In genomic region chr4:188015025-188015778, GRCh38 we compare ENCODE assay signal across 18 cellular contexts. TPM values are rescaled to one million over a fixed set of nuclear protein-coding genes. Genes with fewer than 3 reads are reported as not detected.
DNase-seq lines count a peak whose midpoint lies in the region; ATAC-seq, FAIRE-seq and TF ChIP-seq lines count a peak whose summit lies in the region.
"Had no signal": no experiment of that assay in that cellular context is flagged by ENCODE, and none has a peak within 500 bp of the region (broad histone marks: within the 10 kb centered on the region; RNA-seq: fewer than 3 reads in every experiment).

No MANE protein-coding gene starts in this region.

- no peak overlapping the region for H3K56ac ChIP-seq in H1 (replicated peaks; ENCODE audit: insufficient read length, low read depth, low read length)

- H2BK15ac ChIP-seq in H1 (ENCODE audit: low read length): no peak overlapping the region

- H3K18ac ChIP-seq in H1 (ENCODE audit: extremely low read depth, low read length): no peak overlapping the region

- DNase-seq in HTR-8/SVneo (ENCODE audit: insufficient read length, low spot score): peak; percentile 48
- no peak for DNase-seq in H1 (ENCODE audit: low read depth in 1 of 2, low spot score in 2 of 2)
- DNase-seq in lower lobe of right lung: no peak
- no peak for DNase-seq in amniotic stem cell (lab: John Stamatoyannopoulos, UW)
- DNase-seq in DMS114 treated with DMSO at 0.1 percent for 48 hours (lab: John Stamatoyannopoulos, UW; ENCODE audit: unreplicated experiment): no peak
- no peak for DNase-seq in gastrocnemius medialis
- no peak for DNase-seq in central memory CD4-positive, alpha-beta T cell
- DNase-seq: activated CD4-positive, CD25-positive, alpha-beta regulatory T cell treated with anti-CD3 and anti-CD28 coated beads, Interleukin-2, amount 50 U/mL, for 72 hours; activated CD8-positive, alpha-beta memory T cell treated with anti-CD3 and anti-CD28 coated beads, Interleukin-2, amount 10 ng/mL, durations not matched to agents 7 days and 5 days; activated effector memory CD4-positive, alpha-beta T cell treated with anti-CD3 and anti-CD28 coated beads, Interleukin-2, amount 50 U/mL, for 16 hours; colonic mucosa; NCI-H146; SIG-M5; stimulated activated CD4-positive, alpha-beta T cell treated with anti-CD3 and anti-CD28 coated beads, Interleukin-4, amount 100 ng/mL, for 4 hours had no signal

- no peak overlapping the region; a peak in 1 of 7 replicates for H3K9ac ChIP-seq in H1 (replicated peaks in 1 of 4; ENCODE audit: extremely low read depth in 1 of 4, low read depth in 3 of 4, low read length in 3 of 4)

- H3K4me3 ChIP-seq in H1 (ENCODE audit: extremely low read depth in 1 of 4, insufficient read depth in 2 of 4, low read depth in 3 of 4, low read length in 4 of 4): no peak overlapping the region
- no peak overlapping the region for H3K4me3 ChIP-seq in lower lobe of right lung
- H3K4me3 ChIP-seq in gastrocnemius medialis: no peak overlapping the region
- H3K4me3 ChIP-seq: colonic mucosa had no signal

- H3K27me3 ChIP-seq in H1 (replicated peaks in 1 of 4; ENCODE audit: control insufficient read depth in 3 of 4, extremely low read depth in 1 of 4, insufficient read depth in 3 of 4, low read length in 3 of 4): no peaks in the 10 kb centered on the region
- H3K27me3 ChIP-seq in lower lobe of right lung (ENCODE audit: low read depth): no peaks in the 10 kb centered on the region
- H3K27me3 ChIP-seq in gastrocnemius medialis: no peaks in the 10 kb centered on the region
- H3K27me3 ChIP-seq: colonic mucosa had no signal

- no peaks in the 10 kb centered on the region for H3K79me1 ChIP-seq in H1 (ENCODE audit: low read depth, low read length)

- no peak for TF ChIP-seq CTCF in H1 (IDR thresholded peaks at IDR 0.05; ENCODE audit: control extremely low read depth in 1 of 3, insufficient read depth in 1 of 3, low read depth in 1 of 3, low read length in 3 of 3)
- TF ChIP-seq CTCF in lower lobe of right lung (IDR thresholded peaks at IDR 0.05): no peak
- TF ChIP-seq CTCF in gastrocnemius medialis (IDR thresholded peaks at IDR 0.05 in 4 of 5, conservative IDR thresholded peaks at IDR 0.05 in 1 of 5): no peak

- intact Hi-C loops in lower lobe of right lung (cut with DNase I): no loop called here
- intact Hi-C loops in gastrocnemius medialis (cut with DNase I; ENCODE audit: low total_unique reads): no loop called here

- CTCF ChIA-PET in H1 (lab: Charles Lee; ENCODE audit: partially characterized antibody): no interaction called here

- FAIRE-seq in HTR-8/SVneo (lab: Jason Lieb, UNC): no peak
- FAIRE-seq in H1 (lab: Jason Lieb, UNC): no peak
- FAIRE-seq: astrocyte had no signal

- TF ChIP-seq EP300 in H1 (IDR thresholded peaks at IDR 0.05; ENCODE audit: borderline replicate concordance in 1 of 2, low read depth in 2 of 2, low read length in 2 of 2): no peak

- H2AFZ ChIP-seq in H1 (ENCODE audit: low read length): no peak overlapping the region

- in situ Hi-C loops in gastrocnemius medialis (cut with MboI; ENCODE audit: low sequenced_read_pairs in 4 of 4): no loop called here

- H3K23ac ChIP-seq in H1 (ENCODE audit: insufficient read length): no peak overlapping the region

- H3K79me2 ChIP-seq in H1 (ENCODE audit: control insufficient read depth in 1 of 2, insufficient read depth in 2 of 2, low read length in 2 of 2): no peaks in the 10 kb centered on the region

- H3K36me3 ChIP-seq in H1 (ENCODE audit: control insufficient read depth in 2 of 4, insufficient read depth in 4 of 4, low read length in 3 of 4) (peaks cover 0 to 5% (median 0%) of the 10 kb centered on the region in 4 experiments; a peak in 2 of 8 replicates), lower lobe of right lung (no peaks in the 10 kb centered on the region), gastrocnemius medialis (no peaks in the 10 kb centered on the region)
- H3K36me3 ChIP-seq: colonic mucosa had no signal

- no peak; a peak in 1 of 4 replicates for TF ChIP-seq RAD21 in H1 (IDR thresholded peaks at IDR 0.05 in 1 of 2, conservative IDR thresholded peaks at IDR 0.05 in 1 of 2; ENCODE audit: low read depth in 2 of 2, low read length in 2 of 2)

- no peak overlapping the region for H4K5ac ChIP-seq in H1 (ENCODE audit: insufficient read length, low read depth, low read length)

- H2BK120ac ChIP-seq in H1 (replicated peaks; ENCODE audit: low read depth, low read length): no peak overlapping the region

- H2BK5ac ChIP-seq in H1 (ENCODE audit: low read depth, low read length): no peak overlapping the region

- POLR2A ChIA-PET in H1 (lab: Charles Lee; ENCODE audit: partially characterized antibody): interaction anchor here (1.3 to 14.3 kb wide), 3 partner anchors 15 to 34 kb away, joined by 3 to 228 read pairs (median 13); partner anchors contain the start of gene ZFP42

- H3K4me1 ChIP-seq in H1 (replicated peaks in 1 of 4; ENCODE audit: control insufficient read depth in 3 of 4, insufficient read depth in 4 of 4, low read length in 3 of 4) (peaks cover 0 to 10% (median 3%) of the 10 kb centered on the region in 4 experiments; a peak in 5 of 7 replicates), lower lobe of right lung (no peaks in the 10 kb centered on the region), gastrocnemius medialis (no peaks in the 10 kb centered on the region)
- H3K4me1 ChIP-seq: colonic mucosa had no signal

- no peaks in the 10 kb centered on the region for H3K9me3 ChIP-seq in H1 (ENCODE audit: insufficient read depth in 2 of 2, low read depth in 1 of 2, low read length in 1 of 2)
- no peaks in the 10 kb centered on the region for H3K9me3 ChIP-seq in lower lobe of right lung
- H3K9me3 ChIP-seq in gastrocnemius medialis: no peaks in the 10 kb centered on the region
- H3K9me3 ChIP-seq: colonic mucosa had no signal

- H2BK12ac ChIP-seq in H1 (ENCODE audit: low read depth, low read length): no peak overlapping the region

- H2AK5ac ChIP-seq in H1 (ENCODE audit: low read depth, low read length): no peak overlapping the region

- H3K27ac ChIP-seq in H1 (ENCODE audit: low read depth, low read length): no peak overlapping the region
- H3K27ac ChIP-seq in lower lobe of right lung: no peak overlapping the region
- H3K27ac ChIP-seq in gastrocnemius medialis: no peak overlapping the region
- H3K27ac ChIP-seq: C4-2B, colonic mucosa had no signal

- H3K4ac ChIP-seq in H1 (replicated peaks; ENCODE audit: insufficient read length, low read depth, low read length): no peak overlapping the region

- H4K91ac ChIP-seq in H1 (replicated peaks; ENCODE audit: insufficient read length, low read length): no peak overlapping the region

- peaks cover 0 to 2% of the 10 kb centered on the region in 2 experiments for H4K20me1 ChIP-seq in H1 (replicated peaks in 1 of 2; ENCODE audit: control insufficient read depth in 1 of 2, insufficient read depth in 2 of 2, low read length in 2 of 2)

- H3K23me2 ChIP-seq in H1 (ENCODE audit: low read depth, low read length): no peaks in the 10 kb centered on the region

- WGBS in H1 (ENCODE audit: extremely low coverage in 1 of 2, insufficient coverage in 1 of 2, insufficient read length in 1 of 2, insufficient replicate concordance in 2 of 2, low coverage in 1 of 2, low lambda C conversion rate in 2 of 2, missing lambda C conversion rate in 1 of 2), 2 experiments: 67% methylated on average over 11 of the region's 11 CpGs; no CpG with 5 or more reads in 1 of the 2 experiments

- no peak overlapping the region for H4K8ac ChIP-seq in H1 (ENCODE audit: extremely low read depth, insufficient read depth, low read length)

- H3K14ac ChIP-seq in H1 (ENCODE audit: insufficient read length): no peak overlapping the region

- peak; percentile 42 to 45 for ATAC-seq in lower lobe of right lung
- ATAC-seq in gastrocnemius medialis: no peak
- ATAC-seq: activated CD8-positive, alpha-beta memory T cell treated with anti-CD3 and anti-CD28 coated beads, Interleukin-2, amount 10 ng/mL, durations not matched to agents 7 days and 5 days had no signal

- TF ChIP-seq POLR2A in H1 (IDR thresholded peaks at IDR 0.05; ENCODE audit: control extremely low read depth in 1 of 2, low read depth in 2 of 2, low read length in 2 of 2) (peak in 1 of 2 experiments; percentile 50; a peak in 1 of 3 replicates), gastrocnemius medialis (IDR thresholded peaks at IDR 0.05) (no peak)

- no peak overlapping the region for H2BK20ac ChIP-seq in H1 (ENCODE audit: low read length)

- no peak overlapping the region for H3K4me2 ChIP-seq in H1 (ENCODE audit: insufficient read depth in 1 of 2, low read depth in 2 of 2, low read length in 2 of 2)

TF ChIP-seq in H1, 55 proteins besides CTCF, POLR2A, EP300 and RAD21:
- peak; percentile 86 for TF ChIP-seq TEAD4 (IDR thresholded peaks at IDR 0.05; ENCODE audit: low read depth, low read length)
- no peak for TF ChIP-seq ATF3 (IDR thresholded peaks at IDR 0.05; ENCODE audit: insufficient read depth, low read depth, low read length)

RNA-seq across cellular contexts. Expression of gene ZFP42, which starts 19.6 kb away (rescaled TPM):
- 187 and 188 TPM in 2 replicates for total RNA-seq in H1 (2021; fragmentation: NEBNext Ultra II Directional; extraction: Animal tissue kit (Norgen Biotek cat#: 25700))
- polyA plus RNA-seq in H1 (2011; rRNA removed): 69.3 and 69.4 TPM in 2 replicates
- 85.3 TPM for polyA plus RNA-seq in H1 (2011; cell fraction: cytosol; rRNA removed)
- polyA plus RNA-seq in H1 (2011; cell fraction: nucleus; rRNA removed): 48.7 TPM
- polyA plus RNA-seq in H1 (2012, experiment 1 of 2): 93.3 to 158 TPM (median 108 TPM) in 4 replicates
- 103 TPM for polyA plus RNA-seq in H1 (2012, experiment 2 of 2)
- polyA plus RNA-seq in H1 (2013, experiment 1 of 2): 98.0 TPM
- polyA plus RNA-seq in H1 (2013, experiment 2 of 2): 95.8 TPM
- 105 and 115 TPM in 2 replicates for polyA minus RNA-seq in H1 (2011; rRNA and poly(A)+ RNA removed)
- 101 TPM for polyA minus RNA-seq in H1 (2011; cell fraction: cytosol; rRNA and poly(A)+ RNA removed)
- polyA minus RNA-seq in H1 (2011; cell fraction: nucleus; rRNA and poly(A)+ RNA removed): 49.8 TPM
- total RNA-seq in lower lobe of right lung: not detected
- total RNA-seq in gastrocnemius medialis: not detected
- total RNA-seq: activated CD8-positive, alpha-beta memory T cell treated with anti-CD3 and anti-CD28 coated beads, Interleukin-2, amount 10 ng/mL, durations not matched to agents 7 days and 5 days; LHCN-M2; temporal lobe had no signal

Comparison
In these comparisons a context has a peak if more than half of its experiments do, and no peak if none do; other contexts are left out.
1. ATAC-seq: peak in lower lobe of right lung (2 of 2); none in gastrocnemius medialis (0 of 2).
2. RNA of gene ZFP42, which starts 19.6 kb away (total RNA-seq): 187 to 188 TPM in H1; not detected in lower lobe of right lung (single experiment) and not detected in gastrocnemius medialis; every median in the first group is over 100 times any median in the second.